In genomic region chr2:170562928-170563327, GRCh38 we compare ENCODE assay signal across 37 cellular contexts.
"Had no signal": no experiment of that assay in that cellular context is flagged by ENCODE, and none has a peak within 500 bp of the region (broad histone marks: within the 10 kb centered on the region; RNA-seq: fewer than 3 reads in every experiment).

No MANE protein-coding gene starts in this region.

- H3K4me1 Mint-ChIP-seq: activated B cell treated with CpG ODN at 0.5 μM for 24 hours; activated CD4-positive, alpha-beta T cell treated with anti-CD3 and anti-CD28 coated beads, Interleukin-2, amount 10 ng/mL, durations not matched to agents 24 days and 14 days; activated naive CD8-positive, alpha-beta T cell treated with anti-CD3 and anti-CD28 coated beads for 36 hours; activated T-helper 17 cell treated with anti-CD3 and anti-CD28 coated beads, Interleukin-2, amount 50 U/mL, for 72 hours had no signal

- H3K4me3 ChIP-seq: adrenal gland, body of pancreas, breast epithelium had no signal

- H3K9me3 Mint-ChIP-seq: activated B cell treated with CpG ODN at 0.5 μM for 24 hours; activated CD4-positive, alpha-beta memory T cell treated with anti-CD3 and anti-CD28 coated beads for 36 hours; activated CD4-positive, alpha-beta T cell treated with anti-CD3 and anti-CD28 coated beads, Interleukin-2, amount 10 ng/mL, durations not matched to agents 24 days and 14 days; activated CD8-positive, alpha-beta T cell treated with anti-CD3 and anti-CD28 coated beads for 36 hours; activated naive CD4-positive, alpha-beta T cell treated with anti-CD3 and anti-CD28 coated beads for 36 hours; activated naive CD4-positive, alpha-beta T cell treated with anti-CD3 and anti-CD28 coated beads, Interleukin-2, amount 50 U/mL, for 72 hours; activated naive CD8-positive, alpha-beta T cell treated with anti-CD3 and anti-CD28 coated beads for 36 hours; activated T-cell treated with anti-CD3 and anti-CD28 coated beads, Interleukin-2, amount 50 U/mL, for 4 hours; activated T-cell treated with anti-CD3 and anti-CD28 coated beads, Interleukin-2, amount 50 U/mL, for 72 hours; activated T-helper 1 cell treated with anti-CD3 and anti-CD28 coated beads, Interleukin-12 subunit alpha, Interleukin-12 subunit beta, Interleukin-2, Interleukin-4 antibody, amounts not matched to agents 30 ng/mL and 10 ng/mL and 1 ng/mL, durations not matched to agents 14 hours and 24 hours and 36 hours; activated T-helper 17 cell treated with anti-CD3 and anti-CD28 coated beads, Interleukin-2, amount 50 U/mL, for 72 hours; T-helper 1 cell treated with Interleukin-12 subunit alpha and Interleukin-12 subunit beta and Interleukin-4 antibody, amounts not matched to agents 30 μg/mL and 1 μg/mL, for 36 hours; T-helper 2 cell treated with Interferon-gamma antibody and Interleukin-4, amounts not matched to agents 5 μg/mL and 100 μg/mL, for 36 hours had no signal

- H3K4me1 ChIP-seq: adrenal gland, body of pancreas, breast epithelium had no signal

- H3K27me3 ChIP-seq: body of pancreas, brain microvascular endothelial cell, breast epithelium had no signal

- H3K36me3 Mint-ChIP-seq: activated CD4-positive, alpha-beta memory T cell treated with anti-CD3 and anti-CD28 coated beads for 36 hours; activated naive CD4-positive, alpha-beta T cell treated with anti-CD3 and anti-CD28 coated beads, Interleukin-2, amount 50 U/mL, for 72 hours; activated naive CD8-positive, alpha-beta T cell treated with anti-CD3 and anti-CD28 coated beads for 36 hours had no signal

- H3K27ac Mint-ChIP-seq: activated B cell treated with CpG ODN at 0.5 μM for 24 hours; activated CD4-positive, alpha-beta memory T cell treated with anti-CD3 and anti-CD28 coated beads for 36 hours; activated CD4-positive, alpha-beta T cell treated with anti-CD3 and anti-CD28 coated beads, Interleukin-2, amount 10 ng/mL, durations not matched to agents 24 days and 14 days; activated CD8-positive, alpha-beta T cell treated with anti-CD3 and anti-CD28 coated beads for 36 hours; activated naive CD4-positive, alpha-beta T cell treated with anti-CD3 and anti-CD28 coated beads for 36 hours; activated naive CD4-positive, alpha-beta T cell treated with anti-CD3 and anti-CD28 coated beads, Interleukin-2, amount 50 U/mL, for 72 hours; activated naive CD8-positive, alpha-beta T cell treated with anti-CD3 and anti-CD28 coated beads for 36 hours; activated T-cell treated with anti-CD3 and anti-CD28 coated beads, Interleukin-2, amount 50 U/mL, for 72 hours; activated T-helper 1 cell treated with anti-CD3 and anti-CD28 coated beads, Interleukin-12 subunit alpha, Interleukin-12 subunit beta, Interleukin-2, Interleukin-4 antibody, amounts not matched to agents 30 ng/mL and 10 ng/mL and 1 ng/mL, durations not matched to agents 14 hours and 24 hours and 36 hours; activated T-helper 17 cell treated with anti-CD3 and anti-CD28 coated beads, Interleukin-2, amount 50 U/mL, for 72 hours; T-helper 1 cell treated with Interleukin-12 subunit alpha and Interleukin-12 subunit beta and Interleukin-4 antibody, amounts not matched to agents 30 μg/mL and 1 μg/mL, for 36 hours; T-helper 2 cell treated with Interferon-gamma antibody and Interleukin-4, amounts not matched to agents 5 μg/mL and 100 μg/mL, for 36 hours had no signal

- H3K27ac ChIP-seq: adrenal gland, body of pancreas, brain microvascular endothelial cell, breast epithelium, VCaP had no signal

- H3K9me3 ChIP-seq: adrenal gland, body of pancreas, breast epithelium had no signal

- FAIRE-seq: astrocyte, TTC549 had no signal

- H3K4me3 Mint-ChIP-seq: activated B cell treated with CpG ODN at 0.5 μM for 24 hours; activated CD4-positive, alpha-beta memory T cell treated with anti-CD3 and anti-CD28 coated beads for 36 hours; activated CD4-positive, alpha-beta T cell treated with anti-CD3 and anti-CD28 coated beads, Interleukin-2, amount 10 ng/mL, durations not matched to agents 24 days and 14 days; activated CD8-positive, alpha-beta T cell treated with anti-CD3 and anti-CD28 coated beads for 36 hours; activated naive CD4-positive, alpha-beta T cell treated with anti-CD3 and anti-CD28 coated beads for 36 hours; activated naive CD8-positive, alpha-beta T cell treated with anti-CD3 and anti-CD28 coated beads for 36 hours; activated T-cell treated with anti-CD3 and anti-CD28 coated beads, Interleukin-2, amount 50 U/mL, for 4 hours; activated T-cell treated with anti-CD3 and anti-CD28 coated beads, Interleukin-2, amount 50 U/mL, for 72 hours; activated T-helper 1 cell treated with anti-CD3 and anti-CD28 coated beads, Interleukin-12 subunit alpha, Interleukin-12 subunit beta, Interleukin-2, Interleukin-4 antibody, amounts not matched to agents 30 ng/mL and 10 ng/mL and 1 ng/mL, durations not matched to agents 14 hours and 24 hours and 36 hours; activated T-helper 17 cell treated with anti-CD3 and anti-CD28 coated beads, Interleukin-2, amount 50 U/mL, for 72 hours; T-helper 1 cell treated with Interleukin-12 subunit alpha and Interleukin-12 subunit beta and Interleukin-4 antibody, amounts not matched to agents 30 μg/mL and 1 μg/mL, for 36 hours; T-helper 2 cell treated with Interferon-gamma antibody and Interleukin-4, amounts not matched to agents 5 μg/mL and 100 μg/mL, for 36 hours had no signal

- H3K36me3 ChIP-seq: adrenal gland, brain microvascular endothelial cell, breast epithelium had no signal

- DNase-seq: activated B cell treated with CpG ODN at 0.5 μM for 24 hours; activated CD4-positive, alpha-beta memory T cell treated with anti-CD3 and anti-CD28 coated beads for 36 hours; activated CD4-positive, alpha-beta T cell treated with anti-CD3 and anti-CD28 coated beads for 4 hours; activated CD4-positive, alpha-beta T cell treated with anti-CD3 and anti-CD28 coated beads, Interleukin-2, amount 10 ng/mL, durations not matched to agents 24 days and 14 days; activated CD4-positive, alpha-beta T cell treated with anti-CD3 and anti-CD28 coated beads, Interleukin-2, amount 50 U/mL, for 1 hour; activated CD4-positive, alpha-beta T cell treated with anti-CD3 and anti-CD28 coated beads, Interleukin-2, amount 50 U/mL, for 4 hours; activated CD4-positive, CD25-positive, alpha-beta regulatory T cell treated with anti-CD3 and anti-CD28 coated beads, Interleukin-2, amount 50 U/mL, for 72 hours; activated CD8-positive, alpha-beta memory T cell treated with anti-CD3 and anti-CD28 coated beads, Interleukin-2, amount 50 U/mL, for 4 hours; activated CD8-positive, alpha-beta T cell treated with anti-CD3 and anti-CD28 coated beads for 36 hours; activated effector memory CD4-positive, alpha-beta T cell treated with anti-CD3 and anti-CD28 coated beads, Interleukin-2, amount 50 U/mL, for 16 hours; activated gamma-delta T cell treated with Interleukin-2 at 50 U/mL for 16 hours; activated naive CD4-positive, alpha-beta T cell; activated naive CD4-positive, alpha-beta T cell treated with anti-CD3 and anti-CD28 coated beads for 36 hours; activated naive CD4-positive, alpha-beta T cell treated with anti-CD3 and anti-CD28 coated beads, Interleukin-2, amount 50 U/mL, for 16 hours; activated naive CD8-positive, alpha-beta T cell treated with anti-CD3 and anti-CD28 coated beads for 36 hours; activated T-cell treated with anti-CD3 and anti-CD28 coated beads for 4 hours; activated T-cell treated with anti-CD3 and anti-CD28 coated beads, Interleukin-2, amount 50 U/mL, for 1 hour; activated T-cell treated with anti-CD3 and anti-CD28 coated beads, Interleukin-2, amount 50 U/mL, for 4 hours; activated T-cell treated with anti-CD3 and anti-CD28 coated beads, Interleukin-2, amount 50 U/mL, for 72 hours; adrenal gland; amniotic stem cell; aorta; body of pancreas; brain microvascular endothelial cell; central memory CD4-positive, alpha-beta T cell; T-helper 1 cell; T-helper 2 cell; T-helper 9 cell had no signal

- ATAC-seq: activated CD8-positive, alpha-beta T cell treated with anti-CD3 and anti-CD28 coated beads for 36 hours; activated naive CD4-positive, alpha-beta T cell treated with anti-CD3 and anti-CD28 coated beads, Interleukin-2, amount 50 U/mL, for 72 hours; activated T-cell treated with anti-CD3 and anti-CD28 coated beads, Interleukin-2, amount 50 U/mL, for 4 hours; activated T-cell treated with anti-CD3 and anti-CD28 coated beads, Interleukin-2, amount 50 U/mL, for 72 hours; activated T-helper 17 cell treated with anti-CD3 and anti-CD28 coated beads, Interleukin-2, amount 50 U/mL, for 72 hours; body of pancreas had no signal
